Comparison of ENCODE assay signal across 8 cellular contexts in the genomic region with DNA sequence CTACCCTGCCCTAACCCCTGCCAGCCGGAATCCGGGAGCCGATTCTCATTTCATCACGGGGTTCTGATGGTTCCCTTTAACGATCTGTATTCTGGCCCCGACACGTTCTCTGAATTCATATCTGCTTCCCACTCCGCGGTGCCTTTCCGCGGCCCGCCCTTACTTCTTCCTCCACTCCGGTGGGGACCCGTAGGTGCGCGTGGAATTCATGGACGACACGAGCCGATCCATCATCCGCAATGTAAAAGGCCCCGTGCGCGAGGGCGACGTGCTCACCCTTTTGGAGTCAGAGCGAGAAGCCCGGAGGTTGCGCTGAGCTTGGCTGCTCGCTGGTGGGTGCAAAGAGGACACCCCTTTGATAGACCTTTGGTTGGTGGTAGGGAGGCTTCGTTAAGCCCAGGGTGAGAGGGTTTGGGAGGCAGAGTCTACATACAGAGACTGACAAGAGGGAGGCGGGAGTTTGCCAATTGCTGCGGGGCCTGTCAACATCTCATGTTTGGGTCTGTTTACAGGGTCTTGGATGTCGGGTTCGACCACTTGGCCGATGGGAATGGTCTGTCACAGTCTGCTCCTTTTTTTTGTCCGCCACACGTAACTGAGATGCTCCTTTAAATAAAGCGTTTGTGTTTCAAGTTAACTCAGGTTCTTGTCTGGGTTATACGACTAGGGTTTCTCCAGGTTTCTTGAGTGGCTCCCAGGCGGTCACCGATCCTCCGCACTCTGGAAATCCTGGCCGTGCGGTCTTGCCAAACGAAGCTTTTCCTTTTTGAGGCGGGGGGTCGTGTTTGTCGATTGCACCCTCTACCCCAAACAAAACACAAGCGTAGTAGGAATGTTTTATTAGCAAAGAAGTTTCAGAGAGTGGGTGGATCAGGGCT. TPM values are rescaled to one million over a fixed set of nuclear protein-coding genes. Genes with fewer than 3 reads are reported as not detected.
DNase-seq lines count a peak whose midpoint lies in the region; ATAC-seq, FAIRE-seq and TF ChIP-seq lines count a peak whose summit lies in the region.

No MANE protein-coding gene starts in this region.

- H3K27me3 Mint-ChIP-seq in stimulated activated naive CD8-positive, alpha-beta T cell treated with anti-CD3 and anti-CD28 coated beads, Interleukin-15, Interleukin-2, amounts not matched to agents 100 ng/mL and 50 ng/mL, for 24 hours = no peaks in the 10 kb centered on the region

- H2AFZ ChIP-seq in GM12878 (ENCODE audit: control insufficient read depth, low read depth, low read length) = peak overlapping the region; percentile 45

- FAIRE-seq in GM12878 (lab: Jason Lieb, UNC) = no peak

- H3K9ac ChIP-seq in GM12878 (ENCODE audit: control insufficient read depth, insufficient read depth, low read length) = peak overlapping the region; percentile 93

- H3K9me3 Mint-ChIP-seq in stimulated activated naive CD8-positive, alpha-beta T cell treated with anti-CD3 and anti-CD28 coated beads, Interleukin-15, Interleukin-2, amounts not matched to agents 100 ng/mL and 50 ng/mL, for 24 hours = no peaks in the 10 kb centered on the region

- H3K4me1 ChIP-seq in GM12878 (ENCODE audit: control insufficient read depth, insufficient read depth, low read length) = peaks cover 21% of the 10 kb centered on the region
- H3K4me1 ChIP-seq in suprapubic skin = peaks cover 40% of the 10 kb centered on the region

- TSS peak; percentile 96 for BruUV-seq in GM12878 (replicated peaks; lab: Mats Ljungman, UMichigan)

- TF ChIP-seq EP300 in GM12878 (IDR thresholded peaks at IDR 0.05; ENCODE audit: borderline replicate concordance in 1 of 2, control insufficient read depth in 1 of 2, low read depth in 2 of 2, low read length in 2 of 2) (no peak), suprapubic skin (IDR thresholded peaks at IDR 0.05) (no peak)

- peaks cover 35% of the 10 kb centered on the region for H3K36me3 Mint-ChIP-seq in stimulated activated naive CD8-positive, alpha-beta T cell treated with anti-CD3 and anti-CD28 coated beads, Interleukin-15, Interleukin-2, amounts not matched to agents 100 ng/mL and 50 ng/mL, for 24 hours (ENCODE audit: low read depth)

- TF ChIP-seq CTCF in GM12878 (IDR thresholded peaks at IDR 0.05 in 2 of 3, conservative IDR thresholded peaks at IDR 0.05 in 1 of 3; ENCODE audit: control insufficient read depth in 2 of 3, extremely low read depth in 1 of 3, insufficient read depth in 1 of 3, low read depth in 3 of 3, low read length in 3 of 3) (no peak), suprapubic skin (IDR thresholded peaks at IDR 0.05) (no peak)

- SMC1A ChIA-PET in GM12878 (lab: Charles Lee; ENCODE audit: uncharacterized antibody, unreplicated experiment) = interaction anchor here (1.4 kb wide), 1 partner anchor 52 kb away, joined by 3 read pairs; no protein-coding TSS in a partner anchor

- intact Hi-C loops in GM12878 (cut with micrococcal nuclease; ENCODE audit: unreplicated experiment) = loop anchor here (5.0 kb wide), 1 partner anchor 55 kb away; no protein-coding TSS in a partner anchor

- H3K4me2 ChIP-seq in GM12878 (ENCODE audit: control insufficient read depth, insufficient read depth) = peak overlapping the region; percentile 97

- H3K9me3 ChIP-seq in GM12878 (replicated peaks; ENCODE audit: control insufficient read depth, insufficient read depth, low read length) (no peaks in the 10 kb centered on the region), suprapubic skin (no peaks in the 10 kb centered on the region)

- no peak for TF ChIP-seq RAD21 in GM12878 (IDR thresholded peaks at IDR 0.05; ENCODE audit: insufficient read depth, low read depth, low read length)

- no peak for DNase-seq in stimulated activated naive CD8-positive, alpha-beta T cell treated with anti-CD3 and anti-CD28 coated beads, Interleukin-15, Interleukin-2, amounts not matched to agents 100 U/mL and 50 U/mL, for 24 hours
- no peak for DNase-seq in GM12878 (ENCODE audit: low read depth, low spot score)
- DNase-seq in suprapubic skin (ENCODE audit: low spot score in 2 of 2) = no peak
- no peak for DNase-seq in central memory CD4-positive, alpha-beta T cell
- DNase-seq in SKM-1 (lab: John Stamatoyannopoulos, UW; ENCODE audit: unreplicated experiment) = no peak

- 1% methylated on average over 47 of the region's 49 CpGs for WGBS in GM12878 (ENCODE audit: insufficient coverage, insufficient replicate concordance, low lambda C conversion rate, missing lambda C conversion rate)
- WGBS in suprapubic skin = 11% methylated on average over 47 of the region's 49 CpGs

- RAD21 ChIA-PET in GM12878 (lab: Charles Lee; ENCODE audit: unreplicated experiment) = interaction anchor here (1.9 kb wide), 1 partner anchor 378 kb away, joined by 4 read pairs; a partner anchor contains a TSS

- peak overlapping the region; percentile 96 for H3K4me3 Mint-ChIP-seq in stimulated activated naive CD8-positive, alpha-beta T cell treated with anti-CD3 and anti-CD28 coated beads, Interleukin-15, Interleukin-2, amounts not matched to agents 100 ng/mL and 50 ng/mL, for 24 hours

- H3K27me3 ChIP-seq in GM12878 (replicated peaks in 1 of 2; ENCODE audit: control insufficient read depth in 2 of 2, insufficient read depth in 2 of 2, low read length in 1 of 2) = no peaks in the 10 kb centered on the region
- H3K27me3 ChIP-seq in layer of hippocampus (ENCODE audit: control insufficient read depth, insufficient read depth, low read length) = no peaks in the 10 kb centered on the region
- no peaks in the 10 kb centered on the region for H3K27me3 ChIP-seq in suprapubic skin

- H4K20me1 ChIP-seq in GM12878 (ENCODE audit: control insufficient read depth, insufficient read depth) = no peaks in the 10 kb centered on the region

- in situ Hi-C loops in GM12878 (cut with MboI) = no loop called here

- peak overlapping the region; percentile 98 for H3K4me3 ChIP-seq in GM12878
- peak overlapping the region; percentile 80 for H3K4me3 ChIP-seq in suprapubic skin

- ATAC-seq in stimulated activated naive CD8-positive, alpha-beta T cell treated with anti-CD3 and anti-CD28 coated beads, Interleukin-15, Interleukin-2, amounts not matched to agents 100 U/mL and 50 U/mL, for 24 hours = no peak
- ATAC-seq in GM12878 = peak; percentile 7
- ATAC-seq in GM21717 (IDR thresholded peaks at IDR 0.05; ENCODE audit: unreplicated experiment) = no peak

- peaks cover 5 to 10% of the 10 kb centered on the region in 2 experiments for H3K36me3 ChIP-seq in GM12878 (ENCODE audit: control insufficient read depth in 2 of 2, insufficient read depth in 2 of 2, low read length in 1 of 2)
- peaks cover 12% of the 10 kb centered on the region for H3K36me3 ChIP-seq in suprapubic skin

- CTCF ChIA-PET in GM12878 (lab: Yijun Ruan, JAX) = interaction anchor here (0.8 to 1.7 kb wide), 4 partner anchors 16 to 169 kb away, joined by 3 to 6 read pairs (median 4); no protein-coding TSS in a partner anchor

- H3K79me2 ChIP-seq in GM12878 (ENCODE audit: control insufficient read depth, insufficient read depth, low read length) = peaks cover 36% of the 10 kb centered on the region

- POLR2A ChIA-PET in GM12878 (lab: Charles Lee) = interaction anchor here (1.4 kb wide), 1 partner anchor 11 kb away, joined by 3 read pairs; no protein-coding TSS in a partner anchor

- H3K27ac Mint-ChIP-seq in stimulated activated naive CD8-positive, alpha-beta T cell treated with anti-CD3 and anti-CD28 coated beads, Interleukin-15, Interleukin-2, amounts not matched to agents 100 ng/mL and 50 ng/mL, for 24 hours = peak overlapping the region; percentile 99

- TF ChIP-seq POLR2A in GM12878 (IDR thresholded peaks at IDR 0.05; ENCODE audit: low read depth, low read length) = no peak
- TF ChIP-seq POLR2A in suprapubic skin (IDR thresholded peaks at IDR 0.05) = no peak

- peaks cover 32% of the 10 kb centered on the region for H3K4me1 Mint-ChIP-seq in stimulated activated naive CD8-positive, alpha-beta T cell treated with anti-CD3 and anti-CD28 coated beads, Interleukin-15, Interleukin-2, amounts not matched to agents 100 ng/mL and 50 ng/mL, for 24 hours (ENCODE audit: low read depth)

- H3K27ac ChIP-seq in GM12878 (ENCODE audit: control insufficient read depth, insufficient read depth) (peak overlapping the region; percentile 84), layer of hippocampus (ENCODE audit: low read depth, low read length) (peak overlapping the region; percentile 90), suprapubic skin (peak overlapping the region; percentile 89)

RNA-seq across cellular contexts. Expression of a gene that starts 0.7 kb away (rescaled TPM):
- total RNA-seq in GM12878 (2013; cell fraction: nucleolus; rRNA removed) = 52.9 and 57.0 TPM in 2 replicates
- total RNA-seq in GM12878 (2014; rRNA removed) = 1,809 and 1,831 TPM in 2 replicates
- 396 and 422 TPM in 2 replicates for total RNA-seq in GM12878 (2014; rRNA removed; fragmentation: Illumina TruSeq; extraction: Trizol)
- 3,081 and 3,150 TPM in 2 replicates for total RNA-seq in GM12878 (2021)
- polyA plus RNA-seq in GM12878 (2011; ENCODE audit: low read depth) = 2,247 TPM
- polyA plus RNA-seq in GM12878 (2011; rRNA removed) = 502 and 657 TPM in 2 replicates
- 773 and 1,031 TPM in 2 replicates for polyA plus RNA-seq in GM12878 (2011; cell fraction: cytosol; rRNA removed)
- polyA plus RNA-seq in GM12878 (2011; cell fraction: nucleus; rRNA removed) = 299 and 320 TPM in 2 replicates
- 4,616 and 4,929 TPM in 2 replicates for polyA plus RNA-seq in GM12878 (2012)
- polyA plus RNA-seq in GM12878 (2014; fragmentation: Illumina TruSeq; extraction: Trizol) = 73.8 and 651 TPM in 2 replicates
- polyA plus RNA-seq in GM12878 (2014; fragmentation: Nextera tagmentation; extraction: Ambion mirVana) = 1,000 to 10,000 TPM; 3,036 to 3,905 TPM
- polyA plus RNA-seq in GM12878 (2014; rRNA removed) = 1,927 and 2,346 TPM in 2 replicates
- polyA plus RNA-seq in GM12878 (2016; fragmentation: Nextera tagmentation; extraction: Ambion mirVana) = 1,000 to 10,000 TPM; 1,324 to 1,329 TPM
- 257 and 310 TPM in 2 replicates for polyA minus RNA-seq in GM12878 (2011; rRNA and poly(A)+ RNA removed)
- polyA minus RNA-seq in GM12878 (2011; cell fraction: cytosol; rRNA and poly(A)+ RNA removed) = 152 and 155 TPM in 2 replicates
- polyA minus RNA-seq in GM12878 (2011; cell fraction: nucleus; rRNA and poly(A)+ RNA removed) = 49.4 and 62.2 TPM in 2 replicates
- total RNA-seq in suprapubic skin = 1,000 to 10,000 TPM in 1 of 4 donors, 100 to 1,000 TPM in 3; 464 to 1,363 (median 834) TPM

RNA-seq across cellular contexts. Expression of a gene that starts 0.8 kb away (rescaled TPM):
- total RNA-seq in GM12878 (2013; cell fraction: nucleolus; rRNA removed) = 15.0 and 21.4 TPM in 2 replicates
- total RNA-seq in GM12878 (2014; rRNA removed) (117 and 143 TPM in 2 replicates), GM12878 (2014; rRNA removed; fragmentation: Illumina TruSeq; extraction: Trizol) (123 and 132 TPM in 2 replicates), GM12878 (2021) (79.0 and 86.3 TPM in 2 replicates), suprapubic skin (10 to 100 TPM; 23.3 to 38.7 (median 25.2) TPM)
- polyA plus RNA-seq in GM12878 (2011; ENCODE audit: low read depth) = 198 TPM
- polyA plus RNA-seq in GM12878 (2011; rRNA removed) (44.7 and 94.1 TPM in 2 replicates), GM12878 (2014; fragmentation: Illumina TruSeq; extraction: Trizol) (52.0 and 171 TPM in 2 replicates), GM12878 (2014; fragmentation: Nextera tagmentation; extraction: Ambion mirVana) (100 to 1,000 TPM; 277 to 360 TPM), GM12878 (2014; rRNA removed) (178 and 192 TPM in 2 replicates), GM12878 (2016; fragmentation: Nextera tagmentation; extraction: Ambion mirVana) (100 to 1,000 TPM; 249 to 253 TPM)
- polyA plus RNA-seq in GM12878 (2011; cell fraction: cytosol; rRNA removed) = 121 and 166 TPM in 2 replicates
- polyA plus RNA-seq in GM12878 (2011; cell fraction: nucleus; rRNA removed) = 70.6 and 105 TPM in 2 replicates
- polyA plus RNA-seq in GM12878 (2012) = 87.4 and 102 TPM in 2 replicates
- polyA minus RNA-seq in GM12878 (2011; rRNA and poly(A)+ RNA removed) = 41.5 and 84.3 TPM in 2 replicates
- polyA minus RNA-seq in GM12878 (2011; cell fraction: cytosol; rRNA and poly(A)+ RNA removed) = 38.0 and 51.8 TPM in 2 replicates
- polyA minus RNA-seq in GM12878 (2011; cell fraction: nucleus; rRNA and poly(A)+ RNA removed) = 13.9 and 26.2 TPM in 2 replicates

RNA-seq across cellular contexts. Expression of a gene that starts 13.8 kb away (rescaled TPM):
- total RNA-seq in GM12878 (2013; cell fraction: nucleolus; rRNA removed) = 26.5 and 32.1 TPM in 2 replicates
- total RNA-seq in GM12878 (2014; rRNA removed) (49.9 and 62.2 TPM in 2 replicates), GM12878 (2014; rRNA removed; fragmentation: Illumina TruSeq; extraction: Trizol) (17.2 and 19.6 TPM in 2 replicates), GM12878 (2021) (72.4 and 74.6 TPM in 2 replicates), suprapubic skin (10 to 100 TPM; 11.8 to 41.0 (median 22.3) TPM)
- 6.3 TPM for polyA plus RNA-seq in GM12878 (2011; ENCODE audit: low read depth)
- polyA plus RNA-seq in GM12878 (2011; rRNA removed) (11.6 and 30.7 TPM in 2 replicates), GM12878 (2014; fragmentation: Illumina TruSeq; extraction: Trizol) (3.7 and 16.2 TPM in 2 replicates), GM12878 (2014; fragmentation: Nextera tagmentation; extraction: Ambion mirVana) (1 to 10 TPM; 1.1 to 3.5 TPM), GM12878 (2014; rRNA removed) (68.1 and 78.8 TPM in 2 replicates), GM12878 (2016; fragmentation: Nextera tagmentation; extraction: Ambion mirVana) (100 to 1,000 TPM; 117 to 134 TPM)
- 68.6 and 89.2 TPM in 2 replicates for polyA plus RNA-seq in GM12878 (2011; cell fraction: cytosol; rRNA removed)
- 44.7 and 55.9 TPM in 2 replicates for polyA plus RNA-seq in GM12878 (2011; cell fraction: nucleus; rRNA removed)
- polyA plus RNA-seq in GM12878 (2012) = 27.7 and 30.3 TPM in 2 replicates
- polyA minus RNA-seq in GM12878 (2011; rRNA and poly(A)+ RNA removed) = 6.6 and 28.3 TPM in 2 replicates
- 19.6 and 21.2 TPM in 2 replicates for polyA minus RNA-seq in GM12878 (2011; cell fraction: cytosol; rRNA and poly(A)+ RNA removed)
- 8.3 and 11.5 TPM in 2 replicates for polyA minus RNA-seq in GM12878 (2011; cell fraction: nucleus; rRNA and poly(A)+ RNA removed)

RNA-seq across cellular contexts. Expression of a gene that starts 21.1 kb away (rescaled TPM):
- total RNA-seq in GM12878 (2013; cell fraction: nucleolus; rRNA removed) = not detected in 2 replicates
- total RNA-seq in GM12878 (2014; rRNA removed) (0.45 and 0.54 TPM in 2 replicates), GM12878 (2014; rRNA removed; fragmentation: Illumina TruSeq; extraction: Trizol) (0.22 TPM in 1 of 2 replicates, not detected in the other), GM12878 (2021) (0.26 and 0.56 TPM in 2 replicates), suprapubic skin (1 to 10 TPM in 3 of 4 donors, under 1 TPM in 1; 0.83 to 7.9 (median 4.3) TPM)
- polyA plus RNA-seq in GM12878 (2011; ENCODE audit: low read depth) = 0.16 TPM
- polyA plus RNA-seq in GM12878 (2011; rRNA removed) (0.05 TPM in 1 of 2 replicates, not detected in the other), GM12878 (2014; fragmentation: Illumina TruSeq; extraction: Trizol) (0.03 TPM in 1 of 2 replicates, not detected in the other), GM12878 (2014; fragmentation: Nextera tagmentation; extraction: Ambion mirVana) (under 1 TPM in 1 of 2 experiments, not detected in 1; 0.07 TPM), GM12878 (2014; rRNA removed) (0.18 and 0.57 TPM in 2 replicates), GM12878 (2016; fragmentation: Nextera tagmentation; extraction: Ambion mirVana) (under 1 TPM; 0.62 to 0.93 TPM)
- polyA plus RNA-seq in GM12878 (2011; cell fraction: cytosol; rRNA removed) = 0.13 and 0.15 TPM in 2 replicates
- polyA plus RNA-seq in GM12878 (2011; cell fraction: nucleus; rRNA removed) = 0.58 and 0.83 TPM in 2 replicates
- polyA plus RNA-seq in GM12878 (2012) = 0.31 TPM in 2 replicates
- 0.21 TPM in 1 of 2 replicates, not detected in the other for polyA minus RNA-seq in GM12878 (2011; rRNA and poly(A)+ RNA removed)
- polyA minus RNA-seq in GM12878 (2011; cell fraction: cytosol; rRNA and poly(A)+ RNA removed) = not detected in 2 replicates
- 0.12 and 0.19 TPM in 2 replicates for polyA minus RNA-seq in GM12878 (2011; cell fraction: nucleus; rRNA and poly(A)+ RNA removed)

RNA-seq across cellular contexts. Expression of a gene that starts 42.0 kb away (rescaled TPM):
- not detected in 2 replicates for total RNA-seq in GM12878 (2013; cell fraction: nucleolus; rRNA removed)
- total RNA-seq in GM12878 (2014; rRNA removed) = not detected in 2 replicates
- not detected in 2 replicates for total RNA-seq in GM12878 (2014; rRNA removed; fragmentation: Illumina TruSeq; extraction: Trizol)
- total RNA-seq in GM12878 (2021) = not detected in 2 replicates
- polyA plus RNA-seq in GM12878 (2011; ENCODE audit: low read depth) = not detected
- 0.12 and 0.45 TPM in 2 replicates for polyA plus RNA-seq in GM12878 (2011; rRNA removed)
- polyA plus RNA-seq in GM12878 (2011; cell fraction: cytosol; rRNA removed) = 0.53 and 0.73 TPM in 2 replicates
- 0.75 and 1.1 TPM in 2 replicates for polyA plus RNA-seq in GM12878 (2011; cell fraction: nucleus; rRNA removed)
- 0.20 and 0.31 TPM in 2 replicates for polyA plus RNA-seq in GM12878 (2012)
- not detected in 2 replicates for polyA plus RNA-seq in GM12878 (2014; fragmentation: Illumina TruSeq; extraction: Trizol)
- polyA plus RNA-seq in GM12878 (2014; fragmentation: Nextera tagmentation; extraction: Ambion mirVana) = not detected
- polyA plus RNA-seq in GM12878 (2014; rRNA removed) = not detected in 2 replicates
- not detected for polyA plus RNA-seq in GM12878 (2016; fragmentation: Nextera tagmentation; extraction: Ambion mirVana)
- 0.15 and 0.21 TPM in 2 replicates for polyA minus RNA-seq in GM12878 (2011; rRNA and poly(A)+ RNA removed)
- polyA minus RNA-seq in GM12878 (2011; cell fraction: cytosol; rRNA and poly(A)+ RNA removed) = 1.2 TPM in 1 of 2 replicates, not detected in the other
- polyA minus RNA-seq in GM12878 (2011; cell fraction: nucleus; rRNA and poly(A)+ RNA removed) = 0.48 TPM in 1 of 2 replicates, not detected in the other
- total RNA-seq in suprapubic skin = 10 to 100 TPM; 15.3 to 56.4 (median 19.1) TPM
